In genomic region chr3:18079739-18080138, GRCh38 we compare ENCODE assay signal across 16 cellular contexts.
DNase-seq lines count a peak whose midpoint lies in the region; ATAC-seq, FAIRE-seq and TF ChIP-seq lines count a peak whose summit lies in the region.
"Had no signal": no experiment of that assay in that cellular context is flagged by ENCODE, and none has a peak within 500 bp of the region (broad histone marks: within the 10 kb centered on the region; RNA-seq: fewer than 3 reads in every experiment).

No MANE protein-coding gene starts in this region.

- H3K9me3 ChIP-seq in transverse colon, result no peaks in the 10 kb centered on the region
- H3K9me3 ChIP-seq: testis had no signal

- in situ Hi-C loops in astrocyte of the spinal cord (cut with HindIII; ENCODE audit: low sequenced_read_pairs), result no loop called here
- in situ Hi-C loops in transverse colon (cut with MboI; ENCODE audit: low pct_ligation_motif_present in 1 of 4, low pct_unique_long_range_greater_than_20kb in 1 of 4, low sequenced_read_pairs in 3 of 4), result no loop called here

- TF ChIP-seq EP300 in transverse colon (IDR thresholded peaks at IDR 0.05; ENCODE audit: low read depth), result no peak

- ATAC-seq in GM21786 (IDR thresholded peaks at IDR 0.05; ENCODE audit: unreplicated experiment), result no peak
- ATAC-seq in GM19397 (IDR thresholded peaks at IDR 0.05; ENCODE audit: unreplicated experiment), result no peak

- DNase-seq in NCI-H2227 treated with DMSO at 0.1 percent for 48 hours (lab: John Stamatoyannopoulos, UW) (peak; percentile 2), NCI-H2227 (lab: John Stamatoyannopoulos, UW; ENCODE audit: unreplicated experiment) (no peak), NOMO-1 treated with dmso at 0.1 percent for 144 hours (lab: John Stamatoyannopoulos, UW; ENCODE audit: unreplicated experiment) (peak; percentile 77), astrocyte of the spinal cord (ENCODE audit: low read depth, low spot score) (peak; percentile 32), urothelium cell line (ENCODE audit: low spot score) (peak; percentile 14), transverse colon (no peak)
- DNase-seq: ACHN, cortex of kidney, MM.1S, SHP77, testis had no signal

- no peaks in the 10 kb centered on the region for H3K27me3 ChIP-seq in transverse colon
- H3K27me3 ChIP-seq: testis had no signal

- H3K36me3 ChIP-seq in transverse colon, result no peaks in the 10 kb centered on the region

- no peak for FAIRE-seq in urothelium cell line (lab: Jason Lieb, UNC)
- FAIRE-seq: GM12891, H1 had no signal

- intact Hi-C loops in transverse colon (cut with DNase I; ENCODE audit: low total_unique reads), result no loop called here

- H3K4me3 ChIP-seq in astrocyte of the spinal cord (ENCODE audit: low read depth, low read length), result no peak overlapping the region
- H3K4me3 ChIP-seq in transverse colon, result no peak overlapping the region
- H3K4me3 ChIP-seq: testis had no signal

- 58 to 73% methylated on average over 2 to 3 of the region's 3 CpGs for WGBS in transverse colon (ENCODE audit: low coverage in 1 of 2), 2 donors

- H3K4me1 ChIP-seq in transverse colon, result no peaks in the 10 kb centered on the region
- H3K4me1 ChIP-seq: testis had no signal

- no peak for TF ChIP-seq POLR2A in transverse colon (IDR thresholded peaks at IDR 0.05)

- TF ChIP-seq CTCF in astrocyte of the spinal cord (IDR thresholded peaks at IDR 0.05; ENCODE audit: low read depth, low read length) (no peak), transverse colon (IDR thresholded peaks at IDR 0.05) (no peak)

- no peak overlapping the region for H3K27ac ChIP-seq in transverse colon
- H3K27ac ChIP-seq: testis, VCaP had no signal

Comparison
In these comparisons a context has a peak if more than half of its experiments do, and no peak if none do; other contexts are left out.
1. DNase-seq: peak in NCI-H2227 treated with DMSO at 0.1 percent for 48 hours (single experiment), NOMO-1 treated with dmso at 0.1 percent for 144 hours (single experiment), astrocyte of the spinal cord (single experiment) and urothelium cell line (single experiment); none in NCI-H2227 (single experiment) and transverse colon (single experiment).